ENCODE assay signal across 8 cellular contexts in the genomic region with DNA sequence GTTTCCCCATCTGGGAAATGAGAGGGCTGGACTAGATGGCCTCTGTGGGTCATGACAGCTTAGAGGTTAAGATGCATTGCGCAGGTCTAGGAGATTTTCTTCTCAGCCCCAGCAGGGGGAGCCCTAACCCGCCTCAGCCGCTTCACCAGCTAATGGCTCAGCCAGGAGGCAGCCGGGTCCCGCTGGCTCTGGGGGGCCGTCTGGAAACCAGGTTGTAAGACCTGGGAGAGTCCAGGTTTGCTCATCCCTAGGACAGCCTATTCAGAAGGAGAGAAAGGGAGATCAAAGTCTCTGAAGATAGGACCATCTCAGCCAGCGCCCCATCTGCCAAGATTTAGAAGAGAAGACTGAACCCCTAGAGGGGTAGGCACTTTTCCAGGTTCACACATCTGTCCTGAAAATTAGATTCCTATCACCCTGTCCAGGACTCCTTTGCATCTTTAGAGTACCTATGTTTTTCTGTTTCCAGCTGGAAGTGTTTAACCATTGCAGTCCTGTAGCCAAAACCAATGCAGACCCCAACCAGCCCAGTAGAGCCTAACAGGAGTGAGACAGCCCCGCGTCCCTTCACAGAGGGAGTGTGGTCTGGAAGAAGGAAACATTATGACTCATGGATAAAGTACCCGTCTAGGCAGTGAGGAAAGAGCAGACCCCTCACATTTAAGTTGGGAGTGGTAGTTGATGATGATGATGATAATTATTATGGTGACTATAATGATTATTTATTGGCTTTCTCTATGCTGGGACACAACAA. TPM values are rescaled to one million over a fixed set of nuclear protein-coding genes. Genes with fewer than 3 reads are reported as not detected.
DNase-seq lines count a peak whose midpoint lies in the region; ATAC-seq and TF ChIP-seq lines count a peak whose summit lies in the region.

No MANE protein-coding gene starts in this region.

- H3K9me3 Mint-ChIP-seq in endothelial cell (ENCODE audit: unreplicated experiment): no peaks in the 10 kb centered on the region

- ATAC-seq in GM19463 (IDR thresholded peaks at IDR 0.05; ENCODE audit: unreplicated experiment) (peak; percentile 63), HG03571 (IDR thresholded peaks at IDR 0.05; ENCODE audit: unreplicated experiment) (peak; percentile 62)

- H3K36me3 Mint-ChIP-seq in endothelial cell (ENCODE audit: low read depth, unreplicated experiment): peaks cover 24% of the 10 kb centered on the region

- no peak overlapping the region for H3K4me3 Mint-ChIP-seq in endothelial cell (ENCODE audit: unreplicated experiment)

- H3K4me1 Mint-ChIP-seq in endothelial cell (ENCODE audit: unreplicated experiment): peaks cover 17% of the 10 kb centered on the region

- H3K27me3 Mint-ChIP-seq in endothelial cell (ENCODE audit: unreplicated experiment): peaks cover 9% of the 10 kb centered on the region

- H3K27ac Mint-ChIP-seq in endothelial cell (ENCODE audit: unreplicated experiment): no peak overlapping the region

- DNase-seq in CMK (ENCODE audit: low read depth) (peak; percentile 54), NOMO-1 (lab: John Stamatoyannopoulos, UW; ENCODE audit: unreplicated experiment in 2 of 2) (peak; percentile 67 to 68), endothelial cell (ENCODE audit: low spot score) (peak; percentile 93), midbrain (lab: John Stamatoyannopoulos, UW) (peak; percentile 90)
- peak; percentile 53 to 60 for DNase-seq in activated CD8-positive, alpha-beta memory T cell treated with anti-CD3 and anti-CD28 coated beads for 4 hours (ENCODE audit: low read depth in 2 of 2)
- peak; percentile 68 for DNase-seq in stimulated activated CD8-positive, alpha-beta memory T cell treated with anti-CD3 and anti-CD28 coated beads, Interleukin-4, amount 100 ng/mL, for 24 hours (ENCODE audit: low read depth)

- TF ChIP-seq CTCF in endothelial cell (IDR thresholded peaks at IDR 0.05; ENCODE audit: unreplicated experiment): peak; percentile 90

RNA-seq across cellular contexts. Expression of a gene that starts 27.5 kb away (rescaled TPM):
- total RNA-seq in endothelial cell (ENCODE audit: unreplicated experiment): 1,214 TPM

Comparison
In these comparisons a context has a peak if more than half of its experiments do, and no peak if none do; other contexts are left out.
1. Peak in every context shown above with its lines: DNase-seq and ATAC-seq.